ENCODE assay signal across 8 cellular contexts in the genomic region with DNA sequence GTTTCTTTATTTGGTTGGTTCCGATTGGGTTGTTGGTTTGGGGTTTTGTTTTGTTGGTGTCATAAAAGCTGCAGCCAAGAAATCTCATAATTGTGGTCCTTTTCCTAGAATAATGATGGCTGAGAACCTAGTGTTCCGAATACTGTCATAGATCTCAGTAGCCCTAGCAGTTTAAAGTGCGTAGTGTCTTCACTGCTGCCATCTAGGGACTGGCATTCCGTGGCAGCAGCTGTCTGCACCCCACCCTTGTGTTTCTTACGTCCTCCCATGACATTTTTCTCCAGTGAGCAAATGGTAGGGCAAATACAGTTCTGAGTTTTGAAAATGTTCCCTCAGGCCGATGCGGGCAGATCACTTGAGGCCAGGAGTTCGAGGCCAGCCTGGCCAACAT. TPM values are rescaled to one million over a fixed set of nuclear protein-coding genes. Genes with fewer than 3 reads are reported as not detected.
DNase-seq lines count a peak whose midpoint lies in the region; ATAC-seq and TF ChIP-seq lines count a peak whose summit lies in the region.
"Not testable (repeated sequence)": the region's sequence is repeated elsewhere in the genome, so short reads cannot be mapped to it uniquely, and the experiment has no call there.

No MANE protein-coding gene starts in this region.

- H3K27ac ChIP-seq in adrenal gland (peak overlapping the region; percentile 83 to 98 (median 97)), neural progenitor cell (peak overlapping the region; percentile 32), temporal lobe (ENCODE audit: low read depth, low read length) (peak overlapping the region; percentile 89)

- intact Hi-C loops in adrenal gland (cut with DNase I) = not testable (repeated sequence)
- intact Hi-C loops in head of caudate nucleus (cut with DNase I) = loop anchor here (10.0 kb wide), 1 partner anchor 95 kb away; a partner anchor contains a TSS

- peaks cover 5 to 22% of the 10 kb centered on the region in 2 donors for H3K4me1 ChIP-seq in adrenal gland (replicated peaks in 1 of 2)
- H3K4me1 ChIP-seq in neural progenitor cell = not testable (repeated sequence)

- peak; percentile 19 for ATAC-seq in HG02571 (IDR thresholded peaks at IDR 0.05; ENCODE audit: unreplicated experiment)

- DNase-seq in GM04503 (ENCODE audit: low read depth) = peak; percentile 49
- peak; percentile 25 to 81 (median 73) for DNase-seq in NCI-H1417 (lab: John Stamatoyannopoulos, UW)
- peak; percentile 46 to 89 (median 75) for DNase-seq in adrenal gland
- DNase-seq in head of caudate nucleus = peak in 39 of 42 donors; percentile 16 to 82 (median 48)
- peak; percentile 47 for DNase-seq in neural progenitor cell (ENCODE audit: low spot score)

- H3K4me3 Mint-ChIP-seq in T-helper 1 cell treated with Interleukin-12 subunit alpha and Interleukin-12 subunit beta and Interleukin-4 antibody, amounts not matched to agents 30 μg/mL and 1 μg/mL, for 36 hours = peak overlapping the region; percentile 97
- peak overlapping the region; percentile 93 for H3K4me3 Mint-ChIP-seq in neural progenitor cell

- H3K9me3 ChIP-seq in adrenal gland (replicated peaks in 1 of 3); neural progenitor cell (ENCODE audit: low read depth): not testable (repeated sequence)

- not testable (repeated sequence) for H4K20me1 ChIP-seq in neural progenitor cell (ENCODE audit: low read depth)

- peak overlapping the region; percentile 65 for H3K9ac ChIP-seq in neural progenitor cell

- peak overlapping the region; percentile 80 for H3K4me2 ChIP-seq in neural progenitor cell

- 0% methylated on average over 5 to 8 of the region's 8 CpGs for WGBS in adrenal gland, 4 donors

- H3K9me3 Mint-ChIP-seq in T-helper 1 cell treated with Interleukin-12 subunit alpha and Interleukin-12 subunit beta and Interleukin-4 antibody, amounts not matched to agents 30 μg/mL and 1 μg/mL, for 36 hours; neural progenitor cell: not testable (repeated sequence)

- not testable (repeated sequence) for H3K27me3 Mint-ChIP-seq in T-helper 1 cell treated with Interleukin-12 subunit alpha and Interleukin-12 subunit beta and Interleukin-4 antibody, amounts not matched to agents 30 μg/mL and 1 μg/mL, for 36 hours (ENCODE audit: low read depth); neural progenitor cell (ENCODE audit: insufficient read depth, low read depth)

- H3K36me3 ChIP-seq in adrenal gland (replicated peaks in 1 of 2) = peaks cover 0 to 35% of the 10 kb centered on the region in 2 donors
- H3K36me3 ChIP-seq in neural progenitor cell = not testable (repeated sequence)

- peaks cover 19% of the 10 kb centered on the region for H3F3A ChIP-seq in neural progenitor cell (ENCODE audit: low read depth)

- H3K4me1 Mint-ChIP-seq in T-helper 1 cell treated with Interleukin-12 subunit alpha and Interleukin-12 subunit beta and Interleukin-4 antibody, amounts not matched to agents 30 μg/mL and 1 μg/mL, for 36 hours (ENCODE audit: low read depth) = peaks cover 29% of the 10 kb centered on the region
- peaks cover 16% of the 10 kb centered on the region for H3K4me1 Mint-ChIP-seq in neural progenitor cell

- not testable (repeated sequence) for H3K27me3 ChIP-seq in adrenal gland, neural progenitor cell

- peak; percentile 75 to 84 for TF ChIP-seq POLR2A in adrenal gland (IDR thresholded peaks at IDR 0.05)

- H3K4me3 ChIP-seq in adrenal gland = peak overlapping the region in 3 of 4 donors; percentile 13 to 70 (median 57)
- peak overlapping the region; percentile 85 for H3K4me3 ChIP-seq in neural progenitor cell

- peak overlapping the region; percentile 98 for H3K27ac Mint-ChIP-seq in T-helper 1 cell treated with Interleukin-12 subunit alpha and Interleukin-12 subunit beta and Interleukin-4 antibody, amounts not matched to agents 30 μg/mL and 1 μg/mL, for 36 hours
- peak overlapping the region; percentile 59 for H3K27ac Mint-ChIP-seq in neural progenitor cell

- H3K79me2 ChIP-seq in neural progenitor cell (ENCODE audit: low read depth) = peaks cover 40% of the 10 kb centered on the region

- TF ChIP-seq CTCF in adrenal gland (IDR thresholded peaks at IDR 0.05) = peak in 3 of 6 experiments; percentile 17 to 36 (median 30)
- TF ChIP-seq CTCF in neural progenitor cell (IDR thresholded peaks at IDR 0.05) = peak; percentile 60

- H2AFZ ChIP-seq in neural progenitor cell (replicated peaks) = peak overlapping the region; percentile 85

- peaks cover 20% of the 10 kb centered on the region for H3K36me3 Mint-ChIP-seq in T-helper 1 cell treated with Interleukin-12 subunit alpha and Interleukin-12 subunit beta and Interleukin-4 antibody, amounts not matched to agents 30 μg/mL and 1 μg/mL, for 36 hours (ENCODE audit: low read depth)
- peaks cover 10% of the 10 kb centered on the region for H3K36me3 Mint-ChIP-seq in neural progenitor cell

RNA-seq across cellular contexts. Expression of a gene that starts 2.0 kb away (rescaled TPM):
- total RNA-seq in adrenal gland (1 to 10 TPM in 7 of 8 donors, under 1 TPM in 1; 0.72 to 8.7 (median 2.5) TPM), neural progenitor cell (ENCODE audit: low replicate concordance) (3.6 and 4.4 TPM in 2 replicates), temporal lobe (2.7 TPM)
- 1 to 10 TPM; 1.3 to 3.6 (median 1.8) TPM for polyA plus RNA-seq in adrenal gland

Comparison
In these comparisons a context has a peak if more than half of its experiments do, and no peak if none do; other contexts are left out.
1. Peak in every context shown above with its lines: DNase-seq, ATAC-seq, H3K4me3 ChIP-seq and H3K27ac ChIP-seq.
2. H3K27ac ChIP-seq: peak in every context shown above with its lines; median percentile 97 in adrenal gland; 89 in temporal lobe; 32 in neural progenitor cell.